1 cellular context compared by ENCODE assay signal in the genomic region with DNA sequence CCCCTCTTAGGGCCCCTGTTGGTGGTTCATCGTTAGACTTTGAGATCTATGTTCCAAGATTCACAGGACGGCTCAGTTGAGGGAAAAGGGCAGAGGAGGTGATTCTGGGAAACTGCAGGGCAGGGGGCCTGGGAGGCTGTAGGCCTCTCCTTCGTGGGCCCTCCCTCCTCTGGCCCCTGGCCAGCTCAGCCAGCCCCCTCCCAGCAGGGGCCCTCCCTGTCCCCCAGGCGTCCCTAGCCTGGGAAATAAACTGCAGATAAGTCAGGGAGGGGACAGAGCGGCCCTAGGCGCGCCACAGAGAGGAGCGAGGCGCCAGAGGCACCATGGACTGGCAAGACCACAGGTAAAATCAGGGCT.
TF ChIP-seq lines count a peak whose summit lies in the region.

No MANE protein-coding gene starts in this region.

TF ChIP-seq in H1, 55 proteins besides CTCF, POLR2A, EP300 and RAD21:
- TF ChIP-seq BCL11A (IDR thresholded peaks at IDR 0.05; ENCODE audit: low read depth in 2 of 2, low read length in 2 of 2) (no peak), RFX5 (IDR thresholded peaks at IDR 0.05; ENCODE audit: borderline replicate concordance, low read depth, low read length) (no peak), CREB1 (IDR thresholded peaks at IDR 0.05) (no peak), SP4 (IDR thresholded peaks at IDR 0.05; ENCODE audit: low read length) (no peak)
TF ChIP-seq in H1: peak in this region for 0.
